8 cellular contexts compared by ENCODE assay signal in genomic region chr9:6055213-6055612, GRCh38. TPM values are rescaled to one million over a fixed set of nuclear protein-coding genes. Genes with fewer than 3 reads are reported as not detected.
DNase-seq lines count a peak whose midpoint lies in the region; ATAC-seq and TF ChIP-seq lines count a peak whose summit lies in the region.

No MANE protein-coding gene starts in this region.

- ATAC-seq in GM19372 (IDR thresholded peaks at IDR 0.05; ENCODE audit: low read depth, unreplicated experiment) (peak; percentile 53), Panc1 (no peak; the same call in 1 of the 2 replicates), HG02571 (IDR thresholded peaks at IDR 0.05; ENCODE audit: unreplicated experiment) (no peak)

- BruUV-seq in Panc1 (replicated peaks; lab: Mats Ljungman, UMichigan) = no TSS peak

- H3K9me3 ChIP-seq in Karpas-422 (ENCODE audit: low read length) (no peaks in the 10 kb centered on the region), Panc1 (ENCODE audit: control insufficient read depth, insufficient read depth, low read depth, low read length) (no peaks in the 10 kb centered on the region)

- H3K27me3 ChIP-seq in Karpas-422 (ENCODE audit: low read length) = no peaks in the 10 kb centered on the region
- H3K27me3 ChIP-seq in Panc1 (ENCODE audit: control insufficient read depth, insufficient read depth, low read length) = no peaks in the 10 kb centered on the region

- H2AFZ ChIP-seq in Karpas-422 (ENCODE audit: low read length) = 0 out of 2 replicates have a peak overlapping the region, but pooled peaks have one; percentile 1

- no peaks in the 10 kb centered on the region for H3K79me2 ChIP-seq in Karpas-422 (ENCODE audit: low read length)

- intact Hi-C loops in Panc1 (cut with micrococcal nuclease; ENCODE audit: unreplicated experiment) = no loop called here

- POLR2A ChIA-PET in Panc1 (lab: Charles Lee) = no interaction called here

- no peak overlapping the region for H3K9ac ChIP-seq in Karpas-422 (ENCODE audit: low read length)

- H3K4me1 ChIP-seq in Karpas-422 (ENCODE audit: low read length) (peaks cover 38% of the 10 kb centered on the region), Panc1 (ENCODE audit: control insufficient read depth, insufficient read depth, low read length) (no peaks in the 10 kb centered on the region)

- H3K4me2 ChIP-seq in Karpas-422 (ENCODE audit: low read depth, low read length, poor library complexity, severe bottlenecking) = peak overlapping the region; percentile 31

- no peaks in the 10 kb centered on the region for H3K36me3 ChIP-seq in Karpas-422 (ENCODE audit: insufficient read depth, low read length)
- H3K36me3 ChIP-seq in Panc1 (ENCODE audit: control insufficient read depth, insufficient read depth, low read length) = no peaks in the 10 kb centered on the region

- no peak; the same call in 1 of the 2 replicates for TF ChIP-seq CTCF in Panc1 (IDR thresholded peaks at IDR 0.05)
- peak; percentile 54 for TF ChIP-seq CTCF in cardiac fibroblast (IDR thresholded peaks at IDR 0.05; ENCODE audit: low read depth, low read length)

- H3K27ac ChIP-seq in Karpas-422 (ENCODE audit: low read length) (no peak overlapping the region), Panc1 (ENCODE audit: low read length) (no peak overlapping the region)

- DNase-seq in DMS 273 (lab: John Stamatoyannopoulos, UW; ENCODE audit: unreplicated experiment) = peak; percentile 90
- DNase-seq in Karpas-422 = peak; percentile 94
- DNase-seq in Panc1 (ENCODE audit: low read depth, low spot score) = peak; percentile 50
- peak; percentile 98 to 99 for DNase-seq in cardiac fibroblast (ENCODE audit: low read depth in 2 of 2)
- DNase-seq in left kidney (ENCODE audit: low read depth, low spot score) = peak; percentile 83
- DNase-seq in stromal cell of bone marrow (ENCODE audit: low read depth) = peak; percentile 82

- in situ Hi-C loops in Panc1 (cut with HindIII; ENCODE audit: low pct_unique_long_range_greater_than_20kb, low sequenced_read_pairs) = no loop called here

- CTCF ChIA-PET in Panc1 (lab: Charles Lee) = no interaction called here

- H4K20me1 ChIP-seq in Karpas-422 (ENCODE audit: insufficient read depth, low read depth, low read length) = no peaks in the 10 kb centered on the region

- no peaks in the 10 kb centered on the region for H3K9me2 ChIP-seq in Karpas-422 (replicated peaks; ENCODE audit: insufficient read depth, low read length)

- H3K4me3 ChIP-seq in Karpas-422 (ENCODE audit: low read length) (no peak overlapping the region), Panc1 (ENCODE audit: low read depth in 2 of 2, low read length in 2 of 2) (no peak overlapping the region), cardiac fibroblast (replicated peaks in 1 of 2; ENCODE audit: low read depth in 2 of 2, low read length in 2 of 2) (no peak overlapping the region)

RNA-seq across cellular contexts. Expression of gene RANBP6, which starts 39.8 kb away (rescaled TPM):
- 16.8 and 21.0 TPM in 2 replicates for total RNA-seq in Karpas-422 (2014; rRNA removed; shearing (Covaris generic); ENCODE audit: low replicate concordance)
- 3.9 TPM for total RNA-seq in Panc1 (2021; ENCODE audit: unreplicated experiment)
- 2.2 TPM for polyA plus RNA-seq in Panc1 (2012; ENCODE audit: insufficient read length)
